ENCODE assay signal across 25 cellular contexts in the genomic region with DNA sequence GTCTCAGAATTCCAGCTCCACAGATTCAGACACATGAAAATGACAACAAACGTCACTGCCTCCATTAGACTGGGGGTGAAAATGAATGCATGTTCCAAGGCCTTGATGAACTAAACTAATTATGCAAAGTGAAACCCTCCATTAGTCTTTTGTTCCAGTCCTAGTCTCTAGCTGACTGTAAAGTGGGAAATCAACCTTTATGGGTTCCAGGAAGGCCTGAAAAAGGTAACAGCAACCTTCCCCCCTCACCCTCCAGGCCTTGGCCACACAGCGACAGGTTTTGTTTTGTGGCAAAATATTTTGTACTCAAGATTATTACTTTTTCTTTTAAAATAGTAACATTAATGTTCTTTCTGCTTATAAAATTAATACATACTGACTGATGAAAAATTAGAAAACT.
DNase-seq lines count a peak whose midpoint lies in the region; ATAC-seq and TF ChIP-seq lines count a peak whose summit lies in the region.
"Had no signal": no experiment of that assay in that cellular context is flagged by ENCODE, and none has a peak within 500 bp of the region (broad histone marks: within the 10 kb centered on the region; RNA-seq: fewer than 3 reads in every experiment).

No MANE protein-coding gene starts in this region.

- TF ChIP-seq CTCF in OCI-LY7 (conservative IDR thresholded peaks at IDR 0.05; ENCODE audit: low read length) (no peak), PC-3 (conservative IDR thresholded peaks at IDR 0.05; ENCODE audit: low read depth, low read length) (no peak)

- peak overlapping the region; percentile 9; the same call in 1 of the 2 replicates for H2AFZ ChIP-seq in OCI-LY7 (ENCODE audit: low read length)
- H2AFZ ChIP-seq in PC-3 (ENCODE audit: low read length), result no peak overlapping the region

- H3K9me3 ChIP-seq in OCI-LY7 (ENCODE audit: low read length), result peaks cover 25% of the 10 kb centered on the region
- no peaks in the 10 kb centered on the region for H3K9me3 ChIP-seq in PC-3 (ENCODE audit: low read length)
- H3K9me3 ChIP-seq: ascending aorta, HAP-1, uterus had no signal

- no peaks in the 10 kb centered on the region for H3K27me3 ChIP-seq in PC-3 (ENCODE audit: low read length)
- H3K27me3 ChIP-seq: ascending aorta, uterus had no signal

- H3K36me3 ChIP-seq in OCI-LY7 (ENCODE audit: insufficient read depth, low read length) (no peaks in the 10 kb centered on the region; the same call in 1 of the 2 replicates), PC-3 (ENCODE audit: low read depth, low read length) (no peaks in the 10 kb centered on the region)
- H3K36me3 ChIP-seq: ascending aorta, HAP-1, uterus had no signal

- intact Hi-C loops in OCI-LY7 (cut with micrococcal nuclease; ENCODE audit: unreplicated experiment) (loop anchor here (5.0 kb wide), 2 partner anchors 48 to 242 kb away; no protein-coding TSS in a partner anchor), PC-3 (cut with micrococcal nuclease) (loop anchor here (5.0 to 10.0 kb wide), 3 partner anchors 60 to 243 kb away; a partner anchor contains a TSS)
- intact Hi-C loops in activated naive CD4-positive, alpha-beta T cell treated with anti-CD3 and anti-CD28 coated beads for 36 hours (cut with micrococcal nuclease), result loop anchor here (1.0 to 5.0 kb wide), 8 partner anchors 9 to 245 kb away; a partner anchor contains a TSS

- H3K79me2 ChIP-seq in OCI-LY7 (ENCODE audit: insufficient read depth, low read depth, low read length), result no peaks in the 10 kb centered on the region
- H3K79me2 ChIP-seq in PC-3 (ENCODE audit: low read length), result no peaks in the 10 kb centered on the region

- BruUV-seq in OCI-LY7 (replicated peaks; lab: Mats Ljungman, UMichigan) (no TSS peak), PC-3 (replicated peaks; lab: Mats Ljungman, UMichigan) (no TSS peak)

- H3K36me3 Mint-ChIP-seq in activated naive CD4-positive, alpha-beta T cell treated with anti-CD3 and anti-CD28 coated beads for 36 hours (ENCODE audit: low read depth), result peaks cover 28% of the 10 kb centered on the region
- peaks cover 14% of the 10 kb centered on the region for H3K36me3 Mint-ChIP-seq in stimulated activated effector memory CD8-positive, alpha-beta T cell treated with anti-CD3 and anti-CD28 coated beads, Interleukin-12 subunit alpha, Interleukin-12 subunit beta, amount 100 ng/mL, for 72 hours

- H3K4me3 Mint-ChIP-seq in activated naive CD4-positive, alpha-beta T cell treated with anti-CD3 and anti-CD28 coated beads for 36 hours, result peak overlapping the region; percentile 54
- H3K4me3 Mint-ChIP-seq in stimulated activated effector memory CD8-positive, alpha-beta T cell treated with anti-CD3 and anti-CD28 coated beads, Interleukin-12 subunit alpha, Interleukin-12 subunit beta, amount 100 ng/mL, for 72 hours, result peak overlapping the region; percentile 38

- no peaks in the 10 kb centered on the region for H3F3A ChIP-seq in PC-3 (ENCODE audit: low read length, unreplicated experiment)

- peak; percentile 54 for ATAC-seq in stimulated activated effector memory CD8-positive, alpha-beta T cell treated with anti-CD3 and anti-CD28 coated beads, Interleukin-12 subunit alpha, Interleukin-12 subunit beta, amount 100 ng/mL, for 72 hours
- ATAC-seq in PC-3, result no peak
- ATAC-seq in GM21381 (IDR thresholded peaks at IDR 0.05; ENCODE audit: unreplicated experiment), result no peak
- ATAC-seq in GM18907 (IDR thresholded peaks at IDR 0.05; ENCODE audit: unreplicated experiment), result no peak
- ATAC-seq: HepG2 had no signal

- H3K4me2 ChIP-seq in OCI-LY7 (ENCODE audit: low read length), result no peak overlapping the region
- H3K4me2 ChIP-seq in PC-3 (ENCODE audit: low read length), result no peak overlapping the region

- peaks cover 21% of the 10 kb centered on the region for H3K9me3 Mint-ChIP-seq in activated naive CD4-positive, alpha-beta T cell treated with anti-CD3 and anti-CD28 coated beads for 36 hours
- peaks cover 17% of the 10 kb centered on the region for H3K9me3 Mint-ChIP-seq in stimulated activated effector memory CD8-positive, alpha-beta T cell treated with anti-CD3 and anti-CD28 coated beads, Interleukin-12 subunit alpha, Interleukin-12 subunit beta, amount 100 ng/mL, for 72 hours

- H3K4me1 Mint-ChIP-seq in activated naive CD4-positive, alpha-beta T cell treated with anti-CD3 and anti-CD28 coated beads for 36 hours (ENCODE audit: low read depth), result peaks cover 85% of the 10 kb centered on the region
- peaks cover 71% of the 10 kb centered on the region for H3K4me1 Mint-ChIP-seq in stimulated activated effector memory CD8-positive, alpha-beta T cell treated with anti-CD3 and anti-CD28 coated beads, Interleukin-12 subunit alpha, Interleukin-12 subunit beta, amount 100 ng/mL, for 72 hours

- H3K27me3 Mint-ChIP-seq in activated naive CD4-positive, alpha-beta T cell treated with anti-CD3 and anti-CD28 coated beads for 36 hours (ENCODE audit: low read depth), result no peaks in the 10 kb centered on the region

- H4K20me1 ChIP-seq in OCI-LY7 (ENCODE audit: insufficient read depth, low read length) (no peaks in the 10 kb centered on the region), PC-3 (ENCODE audit: low read length) (no peaks in the 10 kb centered on the region)

- H3K9ac ChIP-seq in PC-3 (ENCODE audit: low read length), result no peak overlapping the region

- CTCF ChIA-PET in OCI-LY7 (lab: Charles Lee; ENCODE audit: unreplicated experiment) (interaction anchor here (1.1 kb wide), 1 partner anchor 78 kb away, joined by 3 read pairs; no protein-coding TSS in a partner anchor), PC-3 (lab: Charles Lee) (no interaction called here)
- CTCF ChIA-PET in activated naive CD4-positive, alpha-beta T cell treated with anti-CD3 and anti-CD28 coated beads for 36 hours (lab: Charles Lee), result interaction anchor here (0.6 to 6.3 kb wide), 18 partner anchors 7 to 246 kb away, joined by 3 to 72 read pairs (median 4); a partner anchor contains a TSS

- peak overlapping the region; percentile 98 for H3K27ac Mint-ChIP-seq in activated naive CD4-positive, alpha-beta T cell treated with anti-CD3 and anti-CD28 coated beads for 36 hours
- H3K27ac Mint-ChIP-seq in stimulated activated effector memory CD8-positive, alpha-beta T cell treated with anti-CD3 and anti-CD28 coated beads, Interleukin-12 subunit alpha, Interleukin-12 subunit beta, amount 100 ng/mL, for 72 hours, result peak overlapping the region; percentile 85

- peak; percentile 38 for DNase-seq in activated naive CD4-positive, alpha-beta T cell treated with Interleukin-2 at 50 U/mL for 16 hours
- DNase-seq in activated naive CD4-positive, alpha-beta T cell (lab: John Stamatoyannopoulos, UW), result no peak
- no peak for DNase-seq in OCI-LY7 (ENCODE audit: low spot score)
- peak; percentile 69 for DNase-seq in activated naive CD4-positive, alpha-beta T cell treated with anti-CD3 and anti-CD28 coated beads for 36 hours
- DNase-seq in stimulated activated effector memory CD8-positive, alpha-beta T cell treated with anti-CD3 and anti-CD28 coated beads, Interleukin-12 subunit alpha, Interleukin-12 subunit beta, amount 100 ng/mL, for 72 hours (ENCODE audit: low spot score in 2 of 2), result peak in 1 of 2 donors; percentile 65
- no peak for DNase-seq in PC-3
- DNase-seq: activated CD8-positive, alpha-beta memory T cell treated with anti-CD3 and anti-CD28 coated beads for 24 hours; activated effector memory CD4-positive, alpha-beta T cell treated with anti-CD3 and anti-CD28 coated beads, Interleukin-2, amount 50 U/mL, for 16 hours; caudate nucleus; head of caudate nucleus; mammary epithelial cell; NCI-H1105; NCI-H2029 treated with DMSO at 0.1 percent for 48 hours; NCI-H345; SHP77; substantia nigra; uterus had no signal

- no peak overlapping the region for H3K27ac ChIP-seq in OCI-LY7 (ENCODE audit: low read depth, low read length, poor library complexity, severe bottlenecking)
- no peak overlapping the region for H3K27ac ChIP-seq in PC-3 (ENCODE audit: low read length)
- H3K27ac ChIP-seq: ascending aorta, C4-2B, epithelial cell of prostate, HL-60, uterus had no signal

- H3K9me2 ChIP-seq in OCI-LY7 (ENCODE audit: insufficient read depth, low read length), result no peaks in the 10 kb centered on the region
- H3K9me2 ChIP-seq in PC-3 (replicated peaks; ENCODE audit: low read length), result no peaks in the 10 kb centered on the region

- H3K4me3 ChIP-seq in OCI-LY7 (ENCODE audit: low read depth, low read length, poor library complexity, severe bottlenecking), result no peak overlapping the region
- no peak overlapping the region for H3K4me3 ChIP-seq in PC-3 (ENCODE audit: low read length)
- H3K4me3 ChIP-seq: ascending aorta, HAP-1, uterus had no signal

- POLR2A ChIA-PET in OCI-LY7 (lab: Charles Lee), result interaction anchor here (0.5 to 1.2 kb wide), 2 partner anchors 10 to 48 kb away, joined by 3 to 7 read pairs; no protein-coding TSS in a partner anchor
- POLR2A ChIA-PET in PC-3 (lab: Charles Lee; ENCODE audit: unreplicated experiment), result no interaction called here

- H3K4me1 ChIP-seq in OCI-LY7 (ENCODE audit: insufficient read depth, low read length, poor library complexity, severe bottlenecking), result peaks cover 14% of the 10 kb centered on the region
- 0 out of 2 replicates have a peak, but pooled peaks cover under 1% of the 10 kb centered on the region for H3K4me1 ChIP-seq in PC-3 (ENCODE audit: insufficient read depth, low read length)
- H3K4me1 ChIP-seq: ascending aorta, HAP-1, uterus had no signal

Comparison
In these comparisons a context has a peak if more than half of its experiments do, and no peak if none do; other contexts are left out.
1. DNase-seq: peak in activated naive CD4-positive, alpha-beta T cell treated with Interleukin-2 at 50 U/mL for 16 hours (single experiment) and activated naive CD4-positive, alpha-beta T cell treated with anti-CD3 and anti-CD28 coated beads for 36 hours (single experiment); none in activated naive CD4-positive, alpha-beta T cell (0 of 4), OCI-LY7 (single experiment) and PC-3 (single experiment).